In genomic region chr22:23128269-23129108, GRCh38 we compare ENCODE assay signal across 8 cellular contexts. TPM values are rescaled to one million over a fixed set of nuclear protein-coding genes. Genes with fewer than 3 reads are reported as not detected.
A peak's percentile ranks its signal among the peaks of the same experiment; 100 is the strongest.
DNase-seq lines count a peak whose midpoint lies in the region; ATAC-seq and TF ChIP-seq lines count a peak whose summit lies in the region.

No MANE protein-coding gene starts in this region.

- H3K4me3 ChIP-seq in heart right ventricle = no peak overlapping the region
- no peak overlapping the region for H3K4me3 ChIP-seq in vagina

- peak; percentile 62 to 87 (median 83) for TF ChIP-seq CTCF in heart right ventricle (IDR thresholded peaks at IDR 0.05)
- peak; percentile 52 to 71 (median 60) for TF ChIP-seq CTCF in vagina (IDR thresholded peaks at IDR 0.05)

- peaks cover 3% of the 10 kb centered on the region for H3K4me1 Mint-ChIP-seq in activated naive CD8-positive, alpha-beta T cell treated with anti-CD3 and anti-CD28 coated beads, Interleukin-2, amount 50 U/mL, for 24 hours

- DNase-seq in DMS 273 (lab: John Stamatoyannopoulos, UW; ENCODE audit: unreplicated experiment) = peak; percentile 94
- DNase-seq in KBM-7 = peak; percentile 62
- peak; percentile 43 for DNase-seq in SKM-1 (lab: John Stamatoyannopoulos, UW; ENCODE audit: unreplicated experiment)
- DNase-seq in activated naive CD8-positive, alpha-beta T cell treated with anti-CD3 and anti-CD28 coated beads, Interleukin-2, amount 50 U/mL, for 24 hours = peak; percentile 80
- DNase-seq in heart right ventricle = peak; percentile 57 to 76
- DNase-seq in putamen (ENCODE audit: low spot score) = peak; percentile 85
- no peak for DNase-seq in vagina (ENCODE audit: extremely low spot score in 2 of 2)

- no peak overlapping the region for H3K27ac Mint-ChIP-seq in activated naive CD8-positive, alpha-beta T cell treated with anti-CD3 and anti-CD28 coated beads, Interleukin-2, amount 50 U/mL, for 24 hours

- H3K27ac ChIP-seq in heart right ventricle (no peak overlapping the region), vagina (no peak overlapping the region)

- TF ChIP-seq POLR2A in vagina (IDR thresholded peaks at IDR 0.05) = no peak

- H3K4me1 ChIP-seq in heart right ventricle (peaks cover 0 to 11% (median 7%) of the 10 kb centered on the region in 9 donors), vagina (no peaks in the 10 kb centered on the region)

- no peak overlapping the region for H3K4me3 Mint-ChIP-seq in activated naive CD8-positive, alpha-beta T cell treated with anti-CD3 and anti-CD28 coated beads, Interleukin-2, amount 50 U/mL, for 24 hours

- no peaks in the 10 kb centered on the region for H3K27me3 Mint-ChIP-seq in activated naive CD8-positive, alpha-beta T cell treated with anti-CD3 and anti-CD28 coated beads, Interleukin-2, amount 50 U/mL, for 24 hours

- H3K9me3 ChIP-seq in heart right ventricle (no peaks in the 10 kb centered on the region), vagina (no peaks in the 10 kb centered on the region)

- intact Hi-C loops in heart right ventricle (cut with DNase I) (loop anchor here (1.0 to 10.0 kb wide), 8 partner anchors 168 to 784 kb away; no protein-coding TSS in a partner anchor), vagina (cut with DNase I) (loop anchor here (2.0 kb wide), 1 partner anchor 168 kb away; no protein-coding TSS in a partner anchor)

- H3K27me3 ChIP-seq in heart right ventricle (peaks cover 0 to 6% (median 0%) of the 10 kb centered on the region in 7 donors), vagina (no peaks in the 10 kb centered on the region)

- WGBS in heart right ventricle, 2 donors = 30 to 33% methylated on average over 14 of the region's 14 CpGs

- peak; percentile 81 for ATAC-seq in activated naive CD8-positive, alpha-beta T cell treated with anti-CD3 and anti-CD28 coated beads, Interleukin-2, amount 50 U/mL, for 24 hours
- ATAC-seq in heart right ventricle (peak; percentile 83 to 93 (median 90)), HG03196 (IDR thresholded peaks at IDR 0.05; ENCODE audit: unreplicated experiment) (no peak)

- no peaks in the 10 kb centered on the region for H3K36me3 Mint-ChIP-seq in activated naive CD8-positive, alpha-beta T cell treated with anti-CD3 and anti-CD28 coated beads, Interleukin-2, amount 50 U/mL, for 24 hours (ENCODE audit: low read depth)

- H3K36me3 ChIP-seq in heart right ventricle (peaks cover 0 to 4% (median 0%) of the 10 kb centered on the region in 9 donors), vagina (no peaks in the 10 kb centered on the region)

- no peaks in the 10 kb centered on the region for H3K9me3 Mint-ChIP-seq in activated naive CD8-positive, alpha-beta T cell treated with anti-CD3 and anti-CD28 coated beads, Interleukin-2, amount 50 U/mL, for 24 hours

- in situ Hi-C loops in KBM-7 (cut with MboI; ENCODE audit: low pct_unique_long_range_greater_than_20kb, low sequenced_read_pairs) = loop anchor here (10.0 kb wide), 1 partner anchor 164 kb away; no protein-coding TSS in a partner anchor

RNA-seq across cellular contexts. Expression of gene RSPH14, which starts 13.3 kb away (rescaled TPM):
- total RNA-seq in heart right ventricle = under 1 TPM in 1 of 10 donors, not detected in 9; 0.21 TPM
- polyA plus RNA-seq in heart right ventricle = under 1 TPM in 1 of 2 donors, not detected in 1; 0.39 TPM
- total RNA-seq in vagina = not detected

RNA-seq across cellular contexts. Expression of gene RAB36, which starts 16.8 kb away (rescaled TPM):
- total RNA-seq in heart right ventricle (under 1 TPM; 0.15 to 1.00 (median 0.48) TPM), vagina (3.2 TPM)
- under 1 TPM; 0.29 to 0.36 TPM for polyA plus RNA-seq in heart right ventricle

RNA-seq across cellular contexts. Expression of gene BCR, which starts 51.8 kb away (rescaled TPM):
- total RNA-seq in heart right ventricle = 10 to 100 TPM; 15.2 to 33.4 (median 28.3) TPM
- polyA plus RNA-seq in heart right ventricle = 10 to 100 TPM; 10.9 to 20.1 TPM
- 52.5 TPM for total RNA-seq in vagina

RNA-seq across cellular contexts. Expression of gene GNAZ, which starts 58.2 kb away (rescaled TPM):
- 1 to 10 TPM; 1.5 to 4.2 (median 2.6) TPM for total RNA-seq in heart right ventricle
- 1 to 10 TPM; 1.3 to 2.1 TPM for polyA plus RNA-seq in heart right ventricle
- 11.3 TPM for total RNA-seq in vagina

Comparison
In these comparisons a context has a peak if more than half of its experiments do, and no peak if none do; other contexts are left out.
1. DNase-seq: peak in DMS 273 (single experiment), KBM-7 (single experiment), SKM-1 (single experiment), activated naive CD8-positive, alpha-beta T cell treated with anti-CD3 and anti-CD28 coated beads, Interleukin-2, amount 50 U/mL, for 24 hours (single experiment), heart right ventricle (2 of 2) and putamen (single experiment); none in vagina (0 of 2).